Comparison of ENCODE assay signal across 28 cellular contexts in genomic region chrX:105745863-105746262, GRCh38.
DNase-seq lines count a peak whose midpoint lies in the region; ATAC-seq, FAIRE-seq and TF ChIP-seq lines count a peak whose summit lies in the region.
"Had no signal": no experiment of that assay in that cellular context is flagged by ENCODE, and none has a peak within 500 bp of the region (broad histone marks: within the 10 kb centered on the region; RNA-seq: fewer than 3 reads in every experiment).

No MANE protein-coding gene starts in this region.

- H3K9me3 Mint-ChIP-seq in nephron progenitor cell, result no peaks in the 10 kb centered on the region

- H3K36me3 ChIP-seq in bronchial epithelial cell (ENCODE audit: control insufficient read depth, insufficient read depth, low read length), result no peaks in the 10 kb centered on the region
- no peaks in the 10 kb centered on the region for H3K36me3 ChIP-seq in lower lobe of right lung
- H3K36me3 ChIP-seq: BE2C had no signal

- no peaks in the 10 kb centered on the region for H3K4me1 ChIP-seq in lower lobe of right lung
- H3K4me1 ChIP-seq: BE2C had no signal

- H3K27me3 ChIP-seq in bronchial epithelial cell (ENCODE audit: control insufficient read depth, insufficient read depth, low read length), result no peaks in the 10 kb centered on the region
- H3K27me3 ChIP-seq in lower lobe of right lung (ENCODE audit: low read depth), result no peaks in the 10 kb centered on the region
- H3K27me3 ChIP-seq: BE2C had no signal

- DNase-seq in DMS53 (lab: John Stamatoyannopoulos, UW) (peak; percentile 2), DMS53 treated with DMSO at 0.1 percent for 48 hours (lab: John Stamatoyannopoulos, UW; ENCODE audit: unreplicated experiment) (no peak), bronchial epithelial cell (ENCODE audit: low read depth) (peak; percentile 75), islet precursor cell (peak; percentile 78), retina (no peak), nephron progenitor cell (no peak), lower lobe of right lung (no peak)
- DNase-seq: ACHN; BE2C; Calu3; CD8-positive, alpha-beta memory T cell; NCI-H1048; NCI-H1417 treated with DMSO at 0.1 percent for 48 hours; NCI-H187 treated with DMSO at 0.1 percent for 48 hours; NCI-H2107; NCI-H446; NCI-H524 treated with DMSO at 0.1 percent for 48 hours; NCI-H774; RPMI8226; SHP77 treated with DMSO at 0.1 percent for 48 hours had no signal

- no peak overlapping the region for H3K4me3 Mint-ChIP-seq in nephron progenitor cell
- H3K4me3 Mint-ChIP-seq: CD14-positive monocyte; CD8-positive, alpha-beta memory T cell; IgD-negative memory B cell had no signal

- no peak for FAIRE-seq in bronchial epithelial cell (lab: Jason Lieb, UNC)
- FAIRE-seq: G401.6 had no signal

- intact Hi-C loops in lower lobe of right lung (cut with DNase I), result no loop called here

- H3K27ac Mint-ChIP-seq in nephron progenitor cell, result no peak overlapping the region
- H3K27ac Mint-ChIP-seq: CD14-positive monocyte; CD8-positive, alpha-beta memory T cell; IgD-negative memory B cell had no signal

- no peaks in the 10 kb centered on the region for H3K9me3 ChIP-seq in lower lobe of right lung
- H3K9me3 ChIP-seq: BE2C had no signal

- H3K4me3 ChIP-seq in bronchial epithelial cell (ENCODE audit: low read depth, low read length), result no peak overlapping the region
- no peak overlapping the region for H3K4me3 ChIP-seq in lower lobe of right lung

- no peaks in the 10 kb centered on the region for H3K36me3 Mint-ChIP-seq in nephron progenitor cell (ENCODE audit: low read depth)
- H3K36me3 Mint-ChIP-seq: CD14-positive monocyte; CD8-positive, alpha-beta memory T cell; IgD-negative memory B cell had no signal

- ATAC-seq in HG02571 (IDR thresholded peaks at IDR 0.05; ENCODE audit: unreplicated experiment) (no peak), lower lobe of right lung (no peak)
- ATAC-seq: HCT116 had no signal

- TF ChIP-seq CTCF in bronchial epithelial cell (IDR thresholded peaks at IDR 0.05; ENCODE audit: insufficient read depth, low read length, severe bottlenecking), result no peak
- no peak for TF ChIP-seq CTCF in nephron progenitor cell (IDR thresholded peaks at IDR 0.05)
- no peak for TF ChIP-seq CTCF in lower lobe of right lung (IDR thresholded peaks at IDR 0.05)

- peaks cover 7% of the 10 kb centered on the region for H3K27me3 Mint-ChIP-seq in nephron progenitor cell (ENCODE audit: low read depth, poor library complexity)
- H3K27me3 Mint-ChIP-seq: IgD-negative memory B cell had no signal

- no peaks in the 10 kb centered on the region for H3K4me1 Mint-ChIP-seq in nephron progenitor cell
- H3K4me1 Mint-ChIP-seq: CD14-positive monocyte; CD8-positive, alpha-beta memory T cell; IgD-negative memory B cell had no signal

- H3K27ac ChIP-seq in lower lobe of right lung, result no peak overlapping the region
- H3K27ac ChIP-seq: 22Rv1, HL-60, KMS-11 had no signal

Comparison
In these comparisons a context has a peak if more than half of its experiments do, and no peak if none do; other contexts are left out.
1. DNase-seq: peak in DMS53 (single experiment), bronchial epithelial cell (single experiment) and islet precursor cell (single experiment); none in DMS53 treated with DMSO at 0.1 percent for 48 hours (single experiment), retina (single experiment), nephron progenitor cell (single experiment) and lower lobe of right lung (single experiment).